In the genomic region with DNA sequence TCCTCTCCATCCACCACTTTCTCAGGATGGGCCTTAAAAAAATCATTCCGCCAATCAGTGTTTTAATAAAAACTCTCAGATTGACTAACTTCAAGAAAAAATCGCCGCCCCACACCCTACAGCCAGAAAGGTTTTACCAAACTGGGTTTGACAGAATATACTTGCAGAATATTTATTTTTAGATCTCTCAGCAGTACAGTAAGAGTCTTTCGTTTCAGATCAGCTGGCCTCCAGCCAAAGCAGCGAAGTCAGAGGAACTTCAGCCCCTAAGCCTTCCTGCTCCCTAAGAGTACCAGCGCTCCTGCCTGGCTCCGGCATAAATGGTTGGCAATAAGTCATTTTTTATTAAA, we compare ENCODE assay signal across 8 cellular contexts. TPM values are rescaled to one million over a fixed set of nuclear protein-coding genes. Genes with fewer than 3 reads are reported as not detected.
DNase-seq lines count a peak whose midpoint lies in the region; ATAC-seq and TF ChIP-seq lines count a peak whose summit lies in the region.

No MANE protein-coding gene starts in this region.

- H3K27ac Mint-ChIP-seq in activated naive CD4-positive, alpha-beta T cell treated with anti-CD3 and anti-CD28 coated beads for 36 hours = peak overlapping the region; percentile 86

- intact Hi-C loops in activated naive CD4-positive, alpha-beta T cell treated with anti-CD3 and anti-CD28 coated beads for 36 hours (cut with micrococcal nuclease) = loop anchor here (1.0 kb wide), 4 partner anchors 25 to 272 kb away; partner anchors contain the start of gene TBC1D7

- CTCF ChIA-PET in activated naive CD4-positive, alpha-beta T cell treated with anti-CD3 and anti-CD28 coated beads for 36 hours (lab: Charles Lee) = no interaction called here

- peaks cover 40% of the 10 kb centered on the region for H3K4me1 Mint-ChIP-seq in activated naive CD4-positive, alpha-beta T cell treated with anti-CD3 and anti-CD28 coated beads for 36 hours (ENCODE audit: low read depth)

- in situ Hi-C loops in SK-MEL-5 (cut with HindIII; ENCODE audit: low pct_unique_long_range_greater_than_20kb, low sequenced_read_pairs) = no loop called here

- H3K27me3 Mint-ChIP-seq in activated naive CD4-positive, alpha-beta T cell treated with anti-CD3 and anti-CD28 coated beads for 36 hours (ENCODE audit: low read depth) = no peaks in the 10 kb centered on the region

- peak; percentile 59 for ATAC-seq in HG02973 (IDR thresholded peaks at IDR 0.05; ENCODE audit: unreplicated experiment)

- no peak overlapping the region for H3K4me3 ChIP-seq in fibroblast of the aortic adventitia (ENCODE audit: low read depth, low read length)

- TF ChIP-seq CTCF in fibroblast of the aortic adventitia (IDR thresholded peaks at IDR 0.05; ENCODE audit: insufficient read depth, low read length) = no peak

- no peak overlapping the region for H3K4me3 Mint-ChIP-seq in activated naive CD4-positive, alpha-beta T cell treated with anti-CD3 and anti-CD28 coated beads for 36 hours

- peaks cover 36% of the 10 kb centered on the region for H3K36me3 Mint-ChIP-seq in activated naive CD4-positive, alpha-beta T cell treated with anti-CD3 and anti-CD28 coated beads for 36 hours (ENCODE audit: low read depth)

- DNase-seq in activated naive CD4-positive, alpha-beta T cell treated with anti-CD3 and anti-CD28 coated beads for 36 hours = peak; percentile 54
- DNase-seq in activated naive CD4-positive, alpha-beta T cell treated with anti-CD3 and anti-CD28 coated beads, Interleukin-2, amount 50 U/mL, for 16 hours = no peak
- DNase-seq in SK-MEL-5 (ENCODE audit: low read depth, low spot score) (peak; percentile 93), fibroblast of the aortic adventitia (ENCODE audit: low read depth) (peak; percentile 80), pulmonary artery endothelial cell (ENCODE audit: low read depth, low spot score) (peak; percentile 45), mesenteric fat pad (ENCODE audit: low spot score) (no peak)
- no peak for DNase-seq in activated effector memory CD4-positive, alpha-beta T cell treated with Interleukin-2 at 50 U/mL for 16 hours

- peaks cover 4% of the 10 kb centered on the region for H3K9me3 Mint-ChIP-seq in activated naive CD4-positive, alpha-beta T cell treated with anti-CD3 and anti-CD28 coated beads for 36 hours

RNA-seq across cellular contexts. Expression of gene TBC1D7, which starts 24.7 kb away (rescaled TPM):
- 10 to 100 TPM; 25.4 to 27.1 TPM for total RNA-seq in activated naive CD4-positive, alpha-beta T cell treated with anti-CD3 and anti-CD28 coated beads for 36 hours
- total RNA-seq in SK-MEL-5 (2014; rRNA removed; shearing (Covaris generic)) = 1,012 and 1,069 TPM in 2 replicates
- 579 and 677 TPM in 2 replicates for polyA plus RNA-seq in SK-MEL-5 (2015; cell fraction: cytosol; rRNA removed)
- polyA plus RNA-seq in SK-MEL-5 (2015; cell fraction: nucleus; rRNA removed) = 1,086 and 1,093 TPM in 2 replicates
- total RNA-seq in fibroblast of the aortic adventitia (ENCODE audit: low replicate concordance) (15.8 and 44.2 TPM in 2 replicates), pulmonary artery endothelial cell (21.1 and 21.9 TPM in 2 replicates), mesenteric fat pad (11.0 TPM)

Comparison
In these comparisons a context has a peak if more than half of its experiments do, and no peak if none do; other contexts are left out.
1. DNase-seq: peak in activated naive CD4-positive, alpha-beta T cell treated with anti-CD3 and anti-CD28 coated beads for 36 hours (single experiment), SK-MEL-5 (single experiment), fibroblast of the aortic adventitia (single experiment) and pulmonary artery endothelial cell (single experiment); none in activated naive CD4-positive, alpha-beta T cell treated with anti-CD3 and anti-CD28 coated beads, Interleukin-2, amount 50 U/mL, for 16 hours (single experiment), mesenteric fat pad (single experiment) and activated effector memory CD4-positive, alpha-beta T cell treated with Interleukin-2 at 50 U/mL for 16 hours (single experiment).
2. RNA of gene TBC1D7, which starts 24.7 kb away (total RNA-seq): 1,012 to 1,069 TPM in SK-MEL-5; 25.4 to 27.1 TPM in activated naive CD4-positive, alpha-beta T cell treated with anti-CD3 and anti-CD28 coated beads for 36 hours, 21.1 to 21.9 TPM in pulmonary artery endothelial cell, 15.8 to 44.2 TPM in fibroblast of the aortic adventitia and 11.0 TPM in mesenteric fat pad (single experiment); every median in the first group is over 10 times any median in the second.